In genomic region chrX:55007633-55008032, GRCh38 we compare ENCODE assay signal across 10 cellular contexts. TPM values are rescaled to one million over a fixed set of nuclear protein-coding genes. Genes with fewer than 3 reads are reported as not detected.
DNase-seq lines count a peak whose midpoint lies in the region; ATAC-seq and TF ChIP-seq lines count a peak whose summit lies in the region.
"Had no signal": no experiment of that assay in that cellular context is flagged by ENCODE, and none has a peak within 500 bp of the region (broad histone marks: within the 10 kb centered on the region; RNA-seq: fewer than 3 reads in every experiment).

No MANE protein-coding gene starts in this region.

- peaks cover 13% of the 10 kb centered on the region for H3K4me1 Mint-ChIP-seq in CD14-positive monocyte

- H3K9me3 Mint-ChIP-seq in CD14-positive monocyte: peaks cover 0 to 2% (median 0%) of the 10 kb centered on the region in 7 donors

- TF ChIP-seq CTCF in VCaP (conservative IDR thresholded peaks at IDR 0.05) (no peak), fibroblast of villous mesenchyme (IDR thresholded peaks at IDR 0.05; ENCODE audit: insufficient read depth, low read depth, low read length) (no peak), omental fat pad (IDR thresholded peaks at IDR 0.05) (no peak), CD14-positive monocyte (IDR thresholded peaks at IDR 0.05) (no peak)

- peak overlapping the region; percentile 59 for H3K27ac ChIP-seq in VCaP

- peaks cover 37 to 42% of the 10 kb centered on the region in 2 donors for H3K36me3 Mint-ChIP-seq in CD14-positive monocyte

- ATAC-seq in omental fat pad (ENCODE audit: low FRiP score): peak; percentile 67

- no peak overlapping the region for H3K4me3 Mint-ChIP-seq in CD14-positive monocyte

- peak overlapping the region in 2 of 7 donors; percentile 68 to 78 for H3K27ac Mint-ChIP-seq in CD14-positive monocyte

- no peak overlapping the region for H3K4me3 ChIP-seq in fibroblast of villous mesenchyme (ENCODE audit: low read depth, low read length)

- DNase-seq in Daoy (ENCODE audit: low read depth) (peak; percentile 54), fibroblast of villous mesenchyme (ENCODE audit: low read depth) (peak; percentile 57), omental fat pad (ENCODE audit: low spot score) (no peak), middle frontal gyrus (ENCODE audit: extremely low spot score, low spot score) (no peak), CD14-positive monocyte (ENCODE audit: low spot score) (no peak), NCI-H2029 (lab: John Stamatoyannopoulos, UW) (no peak)
- DNase-seq in activated CD8-positive, alpha-beta memory T cell treated with anti-CD3 and anti-CD28 coated beads, Interleukin-2, amount 50 U/mL, for 48 hours: no peak
- DNase-seq: activated gamma-delta T cell treated with Interleukin-2 at 50 U/mL for 16 hours, hypothalamus had no signal

- intact Hi-C loops in CD14-positive monocyte (cut with micrococcal nuclease): loop anchor here (10.0 kb wide), 3 partner anchors 157 to 363 kb away; partner anchors contain the start of gene MAGED2 (in 1 of the 2)

- peaks cover 0 to 3% (median 2%) of the 10 kb centered on the region in 3 donors for H3K27me3 Mint-ChIP-seq in CD14-positive monocyte (ENCODE audit: low read depth in 3 of 3)

RNA-seq across cellular contexts. Expression of gene APEX2, which starts 7.5 kb away (rescaled TPM):
- 16.5 and 18.7 TPM in 2 replicates for total RNA-seq in Daoy (2014; rRNA removed; shearing (Covaris generic))
- total RNA-seq in fibroblast of villous mesenchyme (6.1 and 7.8 TPM in 2 replicates), omental fat pad (10 to 100 TPM in 2 of 4 donors, 1 to 10 TPM in 2; 6.9 to 10.3 (median 9.0) TPM)
- 10 to 100 TPM; 14.4 to 17.8 TPM for polyA plus RNA-seq in CD14-positive monocyte

RNA-seq across cellular contexts. Expression of gene PFKFB1, which starts 13.6 kb away (rescaled TPM):
- total RNA-seq in Daoy (2014; rRNA removed; shearing (Covaris generic)): not detected in 2 replicates
- total RNA-seq in fibroblast of villous mesenchyme (under 0.01 TPM in 1 of 2 replicates, not detected in the other), omental fat pad (10 to 100 TPM; 10.4 to 23.8 (median 14.2) TPM)
- under 1 TPM in 1 of 2 donors, not detected in 1; 0.11 TPM for polyA plus RNA-seq in CD14-positive monocyte

RNA-seq across cellular contexts. Expression of gene ALAS2, which starts 23.1 kb away (rescaled TPM):
- total RNA-seq in Daoy (2014; rRNA removed; shearing (Covaris generic)): not detected in 2 replicates
- total RNA-seq in fibroblast of villous mesenchyme (not detected in 2 replicates), omental fat pad (1 to 10 TPM in 3 of 4 donors, under 1 TPM in 1; 0.74 to 4.6 (median 1.2) TPM)
- polyA plus RNA-seq in CD14-positive monocyte: 1 to 10 TPM in 1 of 2 donors, not detected in 1; 1.1 TPM

Comparison
In these comparisons a context has a peak if more than half of its experiments do, and no peak if none do; other contexts are left out.
1. DNase-seq: peak in Daoy (single experiment) and fibroblast of villous mesenchyme (single experiment); none in omental fat pad (single experiment), middle frontal gyrus (single experiment), CD14-positive monocyte (single experiment), activated CD8-positive, alpha-beta memory T cell treated with anti-CD3 and anti-CD28 coated beads, Interleukin-2, amount 50 U/mL, for 48 hours (single experiment) and NCI-H2029 (single experiment).
2. RNA of gene PFKFB1, which starts 13.6 kb away (total RNA-seq): 10.4 to 23.8 TPM in omental fat pad; not detected in Daoy and under 0.01 TPM in fibroblast of villous mesenchyme; every median in the first group is over 10 times any median in the second.